Comparison of ENCODE assay signal across 8 cellular contexts in the genomic region with DNA sequence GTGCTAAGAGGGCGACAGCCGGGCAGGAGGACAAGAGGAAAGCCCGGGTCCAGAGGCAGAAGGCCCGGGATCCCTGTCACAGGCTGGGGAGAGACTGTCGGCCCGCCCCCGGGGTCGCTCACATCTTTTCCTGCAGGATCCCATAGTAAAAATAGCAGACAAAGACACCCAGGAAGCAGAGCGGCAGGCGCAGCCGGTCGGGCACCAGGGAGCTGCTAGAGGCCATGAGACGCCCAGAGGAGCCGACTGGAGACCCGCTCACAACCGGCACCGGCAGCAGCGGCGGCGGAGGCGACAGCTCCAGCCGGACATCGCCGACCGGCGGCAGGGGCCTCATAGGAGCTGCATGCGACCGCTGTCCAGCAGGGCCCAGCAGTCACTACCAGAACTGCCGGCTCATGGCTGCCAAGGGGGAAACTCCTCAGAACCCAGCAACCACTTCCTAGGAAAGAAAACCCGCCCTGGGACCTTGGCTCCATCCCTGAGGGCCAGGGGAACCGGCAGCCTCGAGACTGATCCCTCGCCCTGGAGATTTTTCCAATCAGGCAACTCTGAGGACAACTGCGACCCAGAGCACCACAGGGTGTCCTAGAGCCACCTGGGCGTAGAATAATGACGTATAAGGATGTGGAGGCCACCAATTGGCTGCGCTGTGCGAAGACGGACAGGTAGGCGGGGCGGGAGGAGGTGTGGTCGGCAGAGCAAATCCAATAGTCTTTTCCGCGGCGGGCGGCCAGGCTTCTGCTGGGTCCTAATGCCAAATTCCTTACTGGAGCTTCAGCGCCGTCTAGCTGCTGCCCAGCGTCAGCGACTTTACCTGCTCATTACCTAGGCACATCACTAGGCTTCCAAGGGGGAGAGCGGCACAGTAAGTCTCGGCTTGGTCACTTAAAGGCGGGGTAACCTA. TPM values are rescaled to one million over a fixed set of nuclear protein-coding genes. Genes with fewer than 3 reads are reported as not detected.
DNase-seq lines count a peak whose midpoint lies in the region; ATAC-seq and TF ChIP-seq lines count a peak whose summit lies in the region.

A gene with protein sequence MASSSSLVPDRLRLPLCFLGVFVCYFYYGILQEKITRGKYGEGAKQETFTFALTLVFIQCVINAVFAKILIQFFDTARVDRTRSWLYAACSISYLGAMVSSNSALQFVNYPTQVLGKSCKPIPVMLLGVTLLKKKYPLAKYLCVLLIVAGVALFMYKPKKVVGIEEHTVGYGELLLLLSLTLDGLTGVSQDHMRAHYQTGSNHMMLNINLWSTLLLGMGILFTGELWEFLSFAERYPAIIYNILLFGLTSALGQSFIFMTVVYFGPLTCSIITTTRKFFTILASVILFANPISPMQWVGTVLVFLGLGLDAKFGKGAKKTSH (minus strand): TSS at position 357 of the 907 bp plus-strand sequence. CDS start 131 bp downstream, at position 226.

- peaks cover 15% of the 10 kb centered on the region for H3K4me1 ChIP-seq in Panc1 (ENCODE audit: control insufficient read depth, insufficient read depth, low read length)

- no TSS peak for BruUV-seq in Panc1 (replicated peaks; lab: Mats Ljungman, UMichigan)

- DNase-seq in DMS79 (lab: John Stamatoyannopoulos, UW) (peak; percentile 96), KG1 (lab: John Stamatoyannopoulos, UW) (peak; percentile 97), Panc1 (ENCODE audit: low read depth, low spot score) (peak; percentile 98), myocyte (ENCODE audit: low read depth) (peak; percentile 99)
- DNase-seq in activated T-cell treated with anti-CD3 and anti-CD28 coated beads, Interleukin-2, amount 50 U/mL, for 48 hours: peak; percentile 97 to 98
- peak; percentile 86 to 96 for DNase-seq in stimulated activated effector memory CD8-positive, alpha-beta T cell treated with anti-CD3 and anti-CD28 coated beads, Interleukin-12 subunit alpha, Interleukin-12 subunit beta, amount 100 ng/mL, for 72 hours (ENCODE audit: low spot score in 2 of 2)

- peak; percentile 98 for TF ChIP-seq CTCF in Panc1 (IDR thresholded peaks at IDR 0.05)

- CTCF ChIA-PET in Panc1 (lab: Charles Lee): interaction anchor here (0.5 to 1.0 kb wide), 4 partner anchors 31 to 140 kb away, joined by 3 read pairs; no protein-coding TSS in a partner anchor

- peaks cover 77% of the 10 kb centered on the region for H3K36me3 Mint-ChIP-seq in stimulated activated effector memory CD8-positive, alpha-beta T cell treated with anti-CD3 and anti-CD28 coated beads, Interleukin-12 subunit alpha, Interleukin-12 subunit beta, amount 100 ng/mL, for 72 hours

- peaks cover 65% of the 10 kb centered on the region for H3K4me1 Mint-ChIP-seq in stimulated activated effector memory CD8-positive, alpha-beta T cell treated with anti-CD3 and anti-CD28 coated beads, Interleukin-12 subunit alpha, Interleukin-12 subunit beta, amount 100 ng/mL, for 72 hours

- H3K27ac ChIP-seq in Panc1 (ENCODE audit: low read length): peak within 1 kb of the TSS; percentile 98

- H3K27me3 ChIP-seq in Panc1 (ENCODE audit: control insufficient read depth, insufficient read depth, low read length): no peaks in the 10 kb centered on the region

- H3K9me3 Mint-ChIP-seq in stimulated activated effector memory CD8-positive, alpha-beta T cell treated with anti-CD3 and anti-CD28 coated beads, Interleukin-12 subunit alpha, Interleukin-12 subunit beta, amount 100 ng/mL, for 72 hours: no peaks in the 10 kb centered on the region

- no peaks in the 10 kb centered on the region for H3K9me3 ChIP-seq in Panc1 (ENCODE audit: control insufficient read depth, insufficient read depth, low read depth, low read length)

- POLR2A ChIA-PET in Panc1 (lab: Charles Lee): interaction anchor here (0.7 kb wide), 1 partner anchor 144 kb away, joined by 4 read pairs; no protein-coding TSS in a partner anchor

- peak within 1 kb of the TSS; percentile 83 to 93 for H3K4me3 ChIP-seq in Panc1 (ENCODE audit: low read depth in 2 of 2, low read length in 2 of 2)

- intact Hi-C loops in Panc1 (cut with micrococcal nuclease; ENCODE audit: unreplicated experiment): loop anchor here (10.0 kb wide), 2 partner anchors 137 to 287 kb away; a partner anchor contains a TSS

- H3K4me3 Mint-ChIP-seq in stimulated activated effector memory CD8-positive, alpha-beta T cell treated with anti-CD3 and anti-CD28 coated beads, Interleukin-12 subunit alpha, Interleukin-12 subunit beta, amount 100 ng/mL, for 72 hours: peak within 1 kb of the TSS; percentile 91

- ATAC-seq in GM21717 (IDR thresholded peaks at IDR 0.05; ENCODE audit: unreplicated experiment) (peak; percentile 82), Panc1 (peak; percentile 99), esophagus mucosa (peak; percentile 99)
- ATAC-seq in stimulated activated effector memory CD8-positive, alpha-beta T cell treated with anti-CD3 and anti-CD28 coated beads, Interleukin-12 subunit alpha, Interleukin-12 subunit beta, amount 100 ng/mL, for 72 hours: peak; percentile 98

- in situ Hi-C loops in Panc1 (cut with HindIII; ENCODE audit: low pct_unique_long_range_greater_than_20kb, low sequenced_read_pairs): no loop called here

- peaks cover 21% of the 10 kb centered on the region; the same call in 1 of the 2 replicates for H3K36me3 ChIP-seq in Panc1 (ENCODE audit: control insufficient read depth, insufficient read depth, low read length)

- peak within 1 kb of the TSS; percentile 99 for H3K27ac Mint-ChIP-seq in stimulated activated effector memory CD8-positive, alpha-beta T cell treated with anti-CD3 and anti-CD28 coated beads, Interleukin-12 subunit alpha, Interleukin-12 subunit beta, amount 100 ng/mL, for 72 hours

RNA-seq across cellular contexts. Expression of the gene that starts here (rescaled TPM):
- total RNA-seq in Panc1 (2021; ENCODE audit: unreplicated experiment): 84.6 TPM
- polyA plus RNA-seq in Panc1 (2012; ENCODE audit: insufficient read length): 89.9 TPM
- 37.2 TPM for total RNA-seq in esophagus mucosa
- 88.3 and 96.5 TPM in 2 replicates for total RNA-seq in myocyte
- polyA plus RNA-seq in myocyte (2012): 86.4 TPM

Comparison
In these comparisons a context has a peak if more than half of its experiments do, and no peak if none do; other contexts are left out.
1. Peak in every context shown above with its lines: DNase-seq, ATAC-seq, H3K4me3 ChIP-seq and H3K27ac ChIP-seq.